ENCODE assay signal across 9 cellular contexts in the genomic region with DNA sequence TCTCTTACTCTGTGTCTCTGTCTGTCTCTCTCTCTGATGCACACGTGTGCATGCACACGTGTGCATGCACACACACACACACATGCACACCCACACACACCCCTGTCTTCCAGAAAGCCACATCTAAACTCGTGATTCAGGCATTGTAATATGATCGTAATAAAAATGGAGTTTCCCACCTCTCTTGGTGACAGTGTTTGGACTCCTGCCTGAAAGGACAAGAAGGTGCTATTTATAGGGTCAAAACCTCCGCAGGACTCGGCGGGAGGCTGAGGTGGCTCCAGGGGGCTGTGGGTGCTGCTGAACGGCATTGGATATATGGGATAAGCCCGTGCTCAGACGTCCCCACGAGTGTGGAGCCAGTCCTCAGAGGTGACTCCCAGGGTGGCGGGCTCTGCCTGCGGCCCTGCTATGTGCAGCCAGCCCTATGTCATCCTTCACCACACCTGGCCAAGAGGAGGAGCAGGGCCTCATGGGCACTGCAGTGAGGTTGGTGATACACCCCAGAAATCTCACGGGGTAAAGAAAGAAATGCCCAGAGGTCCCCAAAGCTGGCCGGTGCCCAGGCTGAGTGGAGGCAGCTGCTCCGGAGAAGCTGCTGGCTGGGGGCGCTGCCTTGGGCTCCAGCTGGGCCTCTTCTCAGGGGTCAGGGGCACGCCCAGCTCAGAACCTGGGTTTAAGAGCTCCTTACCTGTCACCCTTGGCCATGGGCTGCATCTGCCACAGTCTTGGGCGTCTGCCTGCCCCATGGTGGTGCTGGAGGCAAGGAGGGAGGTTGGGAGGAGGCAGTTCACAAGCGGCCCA. TPM values are rescaled to one million over a fixed set of nuclear protein-coding genes. Genes with fewer than 3 reads are reported as not detected.
DNase-seq lines count a peak whose midpoint lies in the region; ATAC-seq and TF ChIP-seq lines count a peak whose summit lies in the region.
"Had no signal": no experiment of that assay in that cellular context is flagged by ENCODE, and none has a peak within 500 bp of the region (broad histone marks: within the 10 kb centered on the region; RNA-seq: fewer than 3 reads in every experiment).

No MANE protein-coding gene starts in this region.

- TF ChIP-seq CTCF in thoracic aorta (IDR thresholded peaks at IDR 0.05) (no peak), GM10266 (IDR thresholded peaks at IDR 0.05; ENCODE audit: control insufficient read depth, insufficient read depth, low read depth, missing control alignments) (no peak)

- peak; percentile 54 for DNase-seq in activated CD4-positive, alpha-beta T cell treated with anti-CD3 and anti-CD28 coated beads for 36 hours
- DNase-seq in activated CD4-positive, alpha-beta T cell treated with anti-CD3 and anti-CD28 coated beads for 48 hours = no peak
- DNase-seq in activated naive CD8-positive, alpha-beta T cell treated with anti-CD3 and anti-CD28 coated beads, Interleukin-2, amount 10 ng/mL, durations not matched to agents 7 days and 5 days = peak; percentile 33
- DNase-seq in kidney tubule cell (ENCODE audit: low spot score) (peak; percentile 6), thoracic aorta (ENCODE audit: low spot score) (no peak), SKM-1 treated with dmso at 0.1 percent for 144 hours (lab: John Stamatoyannopoulos, UW; ENCODE audit: unreplicated experiment) (no peak), GM10266 (ENCODE audit: extremely low spot score) (no peak)

- H3K9me3 ChIP-seq in thoracic aorta = no peaks in the 10 kb centered on the region

- H3K4me1 Mint-ChIP-seq in activated CD4-positive, alpha-beta T cell treated with anti-CD3 and anti-CD28 coated beads for 36 hours = peaks cover 24% of the 10 kb centered on the region
- H3K4me1 Mint-ChIP-seq in activated naive CD8-positive, alpha-beta T cell treated with anti-CD3 and anti-CD28 coated beads, Interleukin-2, amount 10 ng/mL, durations not matched to agents 7 days and 5 days = peaks cover 22% of the 10 kb centered on the region

- H3K36me3 Mint-ChIP-seq in activated CD4-positive, alpha-beta T cell treated with anti-CD3 and anti-CD28 coated beads for 36 hours (ENCODE audit: low read depth) = no peaks in the 10 kb centered on the region
- H3K36me3 Mint-ChIP-seq in activated naive CD8-positive, alpha-beta T cell treated with anti-CD3 and anti-CD28 coated beads, Interleukin-2, amount 10 ng/mL, durations not matched to agents 7 days and 5 days = no peaks in the 10 kb centered on the region

- POLR2A ChIA-PET in activated CD4-positive, alpha-beta T cell treated with anti-CD3 and anti-CD28 coated beads for 36 hours (lab: Charles Lee) = interaction anchor here (1.1 kb wide), 1 partner anchor 209 kb away, joined by 3 read pairs; the partner anchor contains the start of gene ZNF195
- POLR2A ChIA-PET in activated naive CD8-positive, alpha-beta T cell treated with anti-CD3 and anti-CD28 coated beads, Interleukin-2, amount 10 ng/mL, durations not matched to agents 7 days and 5 days (lab: Charles Lee) = no interaction called here

- H3K27ac Mint-ChIP-seq in activated CD4-positive, alpha-beta T cell treated with anti-CD3 and anti-CD28 coated beads for 36 hours = peak overlapping the region; percentile 49
- peak overlapping the region; percentile 34 for H3K27ac Mint-ChIP-seq in activated naive CD8-positive, alpha-beta T cell treated with anti-CD3 and anti-CD28 coated beads, Interleukin-2, amount 10 ng/mL, durations not matched to agents 7 days and 5 days
- H3K27ac Mint-ChIP-seq: B cell had no signal

- H3K27me3 Mint-ChIP-seq in activated CD4-positive, alpha-beta T cell treated with anti-CD3 and anti-CD28 coated beads for 36 hours = peaks cover 16% of the 10 kb centered on the region
- H3K27me3 Mint-ChIP-seq in activated naive CD8-positive, alpha-beta T cell treated with anti-CD3 and anti-CD28 coated beads, Interleukin-2, amount 10 ng/mL, durations not matched to agents 7 days and 5 days = peaks cover 14% of the 10 kb centered on the region

- H3K4me3 ChIP-seq in thoracic aorta = peak overlapping the region; percentile 71

- peak; percentile 58 for ATAC-seq in activated CD4-positive, alpha-beta T cell treated with anti-CD3 and anti-CD28 coated beads for 36 hours
- no peak for ATAC-seq in activated naive CD8-positive, alpha-beta T cell treated with anti-CD3 and anti-CD28 coated beads, Interleukin-2, amount 10 ng/mL, durations not matched to agents 7 days and 5 days (ENCODE audit: low read depth)
- peak; percentile 40 for ATAC-seq in thoracic aorta (ENCODE audit: insufficient number of reproducible peaks, low FRiP score, low read depth)
- ATAC-seq in GM19395 (IDR thresholded peaks at IDR 0.05; ENCODE audit: unreplicated experiment) = no peak

- CTCF ChIA-PET in activated CD4-positive, alpha-beta T cell treated with anti-CD3 and anti-CD28 coated beads for 36 hours (lab: Charles Lee) = interaction anchor here (0.6 kb wide), 1 partner anchor 14 kb away, joined by 3 read pairs; no protein-coding TSS in a partner anchor

- H3K4me1 ChIP-seq in thoracic aorta (ENCODE audit: control insufficient read depth in 1 of 2, low read depth in 2 of 2) = peaks cover 6 to 34% of the 10 kb centered on the region in 2 donors

- H3K27ac ChIP-seq in thoracic aorta = peak overlapping the region; percentile 82 to 85

- H3K36me3 ChIP-seq in thoracic aorta = no peaks in the 10 kb centered on the region

- no peaks in the 10 kb centered on the region for H3K9me3 Mint-ChIP-seq in activated CD4-positive, alpha-beta T cell treated with anti-CD3 and anti-CD28 coated beads for 36 hours (ENCODE audit: low read depth)
- no peaks in the 10 kb centered on the region for H3K9me3 Mint-ChIP-seq in activated naive CD8-positive, alpha-beta T cell treated with anti-CD3 and anti-CD28 coated beads, Interleukin-2, amount 10 ng/mL, durations not matched to agents 7 days and 5 days

- intact Hi-C loops in activated CD4-positive, alpha-beta T cell treated with anti-CD3 and anti-CD28 coated beads for 36 hours (cut with DNase I, micrococcal nuclease) = loop anchor here (5.0 kb wide), 3 partner anchors 52 to 252 kb away; partner anchors contain the start of gene ZNF195 (in 1 of the 2)

- H3K4me3 Mint-ChIP-seq in activated CD4-positive, alpha-beta T cell treated with anti-CD3 and anti-CD28 coated beads for 36 hours = peak overlapping the region; percentile 58
- peak overlapping the region; percentile 78 for H3K4me3 Mint-ChIP-seq in activated naive CD8-positive, alpha-beta T cell treated with anti-CD3 and anti-CD28 coated beads, Interleukin-2, amount 10 ng/mL, durations not matched to agents 7 days and 5 days
- H3K4me3 Mint-ChIP-seq: B cell had no signal

- no peaks in the 10 kb centered on the region for H3K27me3 ChIP-seq in thoracic aorta (replicated peaks; ENCODE audit: insufficient read depth)

RNA-seq across cellular contexts. Expression of gene OSBPL5, which starts 5.0 kb away (rescaled TPM):
- 1 to 10 TPM; 5.8 to 7.1 TPM for total RNA-seq in activated CD4-positive, alpha-beta T cell treated with anti-CD3 and anti-CD28 coated beads for 36 hours
- 10 to 100 TPM; 13.0 to 13.2 TPM for total RNA-seq in activated naive CD8-positive, alpha-beta T cell treated with anti-CD3 and anti-CD28 coated beads, Interleukin-2, amount 10 ng/mL, durations not matched to agents 7 days and 5 days
- 100 to 1,000 TPM in 1 of 2 donors, 10 to 100 TPM in 1; 99.9 to 121 TPM for total RNA-seq in thoracic aorta

RNA-seq across cellular contexts. Expression of gene MRGPRG, which starts 48.5 kb away (rescaled TPM):
- not detected for total RNA-seq in activated CD4-positive, alpha-beta T cell treated with anti-CD3 and anti-CD28 coated beads for 36 hours
- total RNA-seq in activated naive CD8-positive, alpha-beta T cell treated with anti-CD3 and anti-CD28 coated beads, Interleukin-2, amount 10 ng/mL, durations not matched to agents 7 days and 5 days = not detected
- total RNA-seq in thoracic aorta = not detected
- total RNA-seq: B cell had no signal

Comparison
In these comparisons a context has a peak if more than half of its experiments do, and no peak if none do; other contexts are left out.
1. DNase-seq: peak in activated CD4-positive, alpha-beta T cell treated with anti-CD3 and anti-CD28 coated beads for 36 hours (single experiment), activated naive CD8-positive, alpha-beta T cell treated with anti-CD3 and anti-CD28 coated beads, Interleukin-2, amount 10 ng/mL, durations not matched to agents 7 days and 5 days (single experiment) and kidney tubule cell (single experiment); none in activated CD4-positive, alpha-beta T cell treated with anti-CD3 and anti-CD28 coated beads for 48 hours (single experiment), thoracic aorta (single experiment), SKM-1 treated with dmso at 0.1 percent for 144 hours (single experiment) and GM10266 (single experiment).
2. ATAC-seq: peak in activated CD4-positive, alpha-beta T cell treated with anti-CD3 and anti-CD28 coated beads for 36 hours (single experiment) and thoracic aorta (single experiment); none in activated naive CD8-positive, alpha-beta T cell treated with anti-CD3 and anti-CD28 coated beads, Interleukin-2, amount 10 ng/mL, durations not matched to agents 7 days and 5 days (single experiment) and GM19395 (single experiment).
3. RNA of gene OSBPL5, which starts 5.0 kb away (total RNA-seq): 99.9 to 121 TPM in thoracic aorta; 13.0 to 13.2 TPM in activated naive CD8-positive, alpha-beta T cell treated with anti-CD3 and anti-CD28 coated beads, Interleukin-2, amount 10 ng/mL, durations not matched to agents 7 days and 5 days and 5.8 to 7.1 TPM in activated CD4-positive, alpha-beta T cell treated with anti-CD3 and anti-CD28 coated beads for 36 hours; every median in the first group is over 4 times any median in the second.